Comparison of ENCODE assay signal across 8 cellular contexts in genomic region chr14:61761959-61762786, GRCh38. TPM values are rescaled to one million over a fixed set of nuclear protein-coding genes. Genes with fewer than 3 reads are reported as not detected.
A peak's percentile ranks its signal among the peaks of the same experiment; 100 is the strongest.
DNase-seq lines count a peak whose midpoint lies in the region; FAIRE-seq and TF ChIP-seq lines count a peak whose summit lies in the region.

TSS of gene SNAPC1 (plus strand) at chr14:61762420. CDS start at chr14:61762461, 41 bp downstream.

- CTCF ChIA-PET in activated naive CD4-positive, alpha-beta T cell treated with anti-CD3 and anti-CD28 coated beads, Interleukin-2, amount 10 ng/mL, durations not matched to agents 7 days and 5 days (lab: Charles Lee), result interaction anchor here (0.6 to 4.4 kb wide), 10 partner anchors 9 to 477 kb away, joined by 3 to 32 read pairs (median 3); no protein-coding TSS in a partner anchor

- peak within 1 kb of the TSS; percentile 95 for H2AFZ ChIP-seq in neuron (ENCODE audit: low read depth, low read length)

- DNase-seq in GM04504 (ENCODE audit: low read depth), result peak; percentile 96
- DNase-seq in HFFc6, result peak; percentile 96
- DNase-seq in NAMALWA (ENCODE audit: low spot score), result peak; percentile 97
- peak; percentile 98 for DNase-seq in SK-MEL-5 (ENCODE audit: low read depth, low spot score)
- DNase-seq in activated naive CD4-positive, alpha-beta T cell treated with anti-CD3 and anti-CD28 coated beads, Interleukin-2, amount 10 ng/mL, durations not matched to agents 7 days and 5 days, result peak; percentile 99
- peak; percentile 80 to 95 for DNase-seq in frontal cortex (ENCODE audit: low spot score in 2 of 2)
- peak; percentile 98 for DNase-seq in stromal cell of bone marrow (ENCODE audit: low read depth)

- in situ Hi-C loops in SK-MEL-5 (cut with HindIII; ENCODE audit: low pct_unique_long_range_greater_than_20kb, low sequenced_read_pairs), result no loop called here

- H3K27me3 ChIP-seq in neuron (ENCODE audit: insufficient read depth, low read length), result no peaks in the 10 kb centered on the region

- peak within 1 kb of the TSS; percentile 97 for H3K27ac Mint-ChIP-seq in HFFc6
- peak within 1 kb of the TSS; percentile 100 for H3K27ac Mint-ChIP-seq in activated naive CD4-positive, alpha-beta T cell treated with anti-CD3 and anti-CD28 coated beads, Interleukin-2, amount 10 ng/mL, durations not matched to agents 7 days and 5 days

- no peaks in the 10 kb centered on the region for H3K9me3 ChIP-seq in neuron (ENCODE audit: low read length)

- H3K4me3 Mint-ChIP-seq in HFFc6, result peak within 1 kb of the TSS; percentile 94
- peak within 1 kb of the TSS; percentile 98 for H3K4me3 Mint-ChIP-seq in activated naive CD4-positive, alpha-beta T cell treated with anti-CD3 and anti-CD28 coated beads, Interleukin-2, amount 10 ng/mL, durations not matched to agents 7 days and 5 days

- H3K4me1 ChIP-seq in neuron (ENCODE audit: insufficient read depth, low read length), result peaks cover 23% of the 10 kb centered on the region

- peaks cover 7% of the 10 kb centered on the region for H3K27me3 Mint-ChIP-seq in HFFc6 (ENCODE audit: insufficient read depth)
- H3K27me3 Mint-ChIP-seq in activated naive CD4-positive, alpha-beta T cell treated with anti-CD3 and anti-CD28 coated beads, Interleukin-2, amount 10 ng/mL, durations not matched to agents 7 days and 5 days, result peaks cover 8% of the 10 kb centered on the region

- no peaks in the 10 kb centered on the region for H3K9me3 Mint-ChIP-seq in HFFc6
- no peaks in the 10 kb centered on the region for H3K9me3 Mint-ChIP-seq in activated naive CD4-positive, alpha-beta T cell treated with anti-CD3 and anti-CD28 coated beads, Interleukin-2, amount 10 ng/mL, durations not matched to agents 7 days and 5 days

- H3K4me1 Mint-ChIP-seq in HFFc6 (ENCODE audit: low read depth), result peaks cover 53% of the 10 kb centered on the region
- H3K4me1 Mint-ChIP-seq in activated naive CD4-positive, alpha-beta T cell treated with anti-CD3 and anti-CD28 coated beads, Interleukin-2, amount 10 ng/mL, durations not matched to agents 7 days and 5 days, result peaks cover 49% of the 10 kb centered on the region

- no peak for TF ChIP-seq CTCF in HFFc6 (IDR thresholded peaks at IDR 0.05)

- peaks cover 5% of the 10 kb centered on the region for H3K36me3 ChIP-seq in neuron (ENCODE audit: insufficient read depth, low read length)

- H3K4me3 ChIP-seq in neuron (ENCODE audit: low read length), result peak within 1 kb of the TSS; percentile 98

- no peak for FAIRE-seq in frontal cortex (lab: Jason Lieb, UNC)

- H3K36me3 Mint-ChIP-seq in HFFc6 (ENCODE audit: low read depth), result peaks cover 24% of the 10 kb centered on the region
- H3K36me3 Mint-ChIP-seq in activated naive CD4-positive, alpha-beta T cell treated with anti-CD3 and anti-CD28 coated beads, Interleukin-2, amount 10 ng/mL, durations not matched to agents 7 days and 5 days, result peaks cover 17% of the 10 kb centered on the region

RNA-seq across cellular contexts. Expression of gene SNAPC1, which starts in this region (rescaled TPM):
- total RNA-seq in HFFc6 (2021; fragmentation: NEBNext Ultra II Directional; extraction: Animal tissue kit (Norgen Biotek cat#: 25700)), result 10 to 100 TPM; 12.1 to 15.8 (median 14.6) TPM
- total RNA-seq in SK-MEL-5 (2014; rRNA removed; shearing (Covaris generic)), result 9.6 and 11.6 TPM in 2 replicates
- polyA plus RNA-seq in SK-MEL-5 (2015; cell fraction: cytosol; rRNA removed), result 7.7 and 11.5 TPM in 2 replicates
- 3.6 and 4.5 TPM in 2 replicates for polyA plus RNA-seq in SK-MEL-5 (2015; cell fraction: nucleus; rRNA removed)
- 6.5 TPM for total RNA-seq in frontal cortex

Comparison
In these comparisons a context has a peak if more than half of its experiments do, and no peak if none do; other contexts are left out.
1. Peak in every context shown above with its lines: DNase-seq and H3K4me3 ChIP-seq.